In genomic region chr6:620950-621349, GRCh38 we compare ENCODE assay signal across 33 cellular contexts. TPM values are rescaled to one million over a fixed set of nuclear protein-coding genes. Genes with fewer than 3 reads are reported as not detected.
"Had no signal": no experiment of that assay in that cellular context is flagged by ENCODE, and none has a peak within 500 bp of the region (broad histone marks: within the 10 kb centered on the region; RNA-seq: fewer than 3 reads in every experiment).

No MANE protein-coding gene starts in this region.

- H3K27me3 ChIP-seq: ascending aorta, breast epithelium, cardiac muscle cell, dorsolateral prefrontal cortex, esophagus muscularis mucosa, foreskin keratinocyte, gastrocnemius medialis had no signal

- H3K27ac Mint-ChIP-seq: activated B cell treated with CpG ODN at 0.5 μM for 24 hours; activated CD4-positive, alpha-beta memory T cell treated with anti-CD3 and anti-CD28 coated beads, Interleukin-2, amount 10 ng/mL, durations not matched to agents 7 days and 5 days; activated naive CD4-positive, alpha-beta T cell treated with anti-CD3 and anti-CD28 coated beads, Interleukin-2, amount 50 U/mL, for 24 hours; activated naive CD8-positive, alpha-beta T cell treated with anti-CD3 and anti-CD28 coated beads, Interleukin-2, amount 10 ng/mL, durations not matched to agents 7 days and 5 days; activated T-cell treated with anti-CD3 and anti-CD28 coated beads, Interleukin-2, amount 50 U/mL, for 24 hours; activated T-cell treated with anti-CD3 and anti-CD28 coated beads, Interleukin-2, amount 50 U/mL, for 72 hours; activated T-helper 17 cell treated with anti-CD3 and anti-CD28 coated beads, Interleukin-2, amount 50 U/mL, for 72 hours; brain; dendritic cell treated with granulocyte-macrophage colony-stimulating factor and Interleukin-4, amounts not matched to agents 40 ng/mL and 50 ng/mL, for 4 days; T-helper 17 cell; T-helper 2 cell treated with Interferon-gamma antibody and Interleukin-4, amounts not matched to agents 5 μg/mL and 100 μg/mL, for 36 hours had no signal

- H3K9me3 ChIP-seq: ascending aorta, breast epithelium, esophagus muscularis mucosa, gastrocnemius medialis had no signal

- H3K27me3 Mint-ChIP-seq: activated B cell treated with CpG ODN at 0.5 μM for 24 hours; activated CD4-positive, alpha-beta memory T cell treated with anti-CD3 and anti-CD28 coated beads, Interleukin-2, amount 10 ng/mL, durations not matched to agents 7 days and 5 days; activated naive CD4-positive, alpha-beta T cell treated with anti-CD3 and anti-CD28 coated beads, Interleukin-2, amount 50 U/mL, for 24 hours; activated naive CD8-positive, alpha-beta T cell treated with anti-CD3 and anti-CD28 coated beads, Interleukin-2, amount 10 ng/mL, durations not matched to agents 7 days and 5 days; activated T-cell treated with anti-CD3 and anti-CD28 coated beads, Interleukin-2, amount 50 U/mL, for 24 hours; activated T-helper 17 cell treated with anti-CD3 and anti-CD28 coated beads, Interleukin-2, amount 50 U/mL, for 72 hours; dendritic cell treated with granulocyte-macrophage colony-stimulating factor and Interleukin-4, amounts not matched to agents 40 ng/mL and 50 ng/mL, for 4 days; T-helper 17 cell had no signal

- H3K4me3 Mint-ChIP-seq: activated B cell treated with CpG ODN at 0.5 μM for 24 hours; activated CD4-positive, alpha-beta memory T cell treated with anti-CD3 and anti-CD28 coated beads, Interleukin-2, amount 10 ng/mL, durations not matched to agents 7 days and 5 days; activated naive CD4-positive, alpha-beta T cell treated with anti-CD3 and anti-CD28 coated beads, Interleukin-2, amount 50 U/mL, for 24 hours; activated naive CD8-positive, alpha-beta T cell treated with anti-CD3 and anti-CD28 coated beads, Interleukin-2, amount 10 ng/mL, durations not matched to agents 7 days and 5 days; activated T-cell treated with anti-CD3 and anti-CD28 coated beads, Interleukin-2, amount 50 U/mL, for 24 hours; activated T-cell treated with anti-CD3 and anti-CD28 coated beads, Interleukin-2, amount 50 U/mL, for 72 hours; activated T-helper 17 cell treated with anti-CD3 and anti-CD28 coated beads, Interleukin-2, amount 50 U/mL, for 72 hours; brain; dendritic cell treated with granulocyte-macrophage colony-stimulating factor and Interleukin-4, amounts not matched to agents 40 ng/mL and 50 ng/mL, for 4 days; T-helper 17 cell; T-helper 2 cell treated with Interferon-gamma antibody and Interleukin-4, amounts not matched to agents 5 μg/mL and 100 μg/mL, for 36 hours had no signal

- H3K36me3 ChIP-seq: breast epithelium, cardiac muscle cell, gastrocnemius medialis had no signal

- ATAC-seq: activated CD4-positive, CD25-positive, alpha-beta regulatory T cell treated with anti-CD3 and anti-CD28 coated beads, Interleukin-2, amount 50 U/mL, for 24 hours; activated T-cell treated with anti-CD3 and anti-CD28 coated beads, Interleukin-2, amount 50 U/mL, for 72 hours; activated T-helper 17 cell treated with anti-CD3 and anti-CD28 coated beads, Interleukin-2, amount 50 U/mL, for 72 hours; foreskin keratinocyte; gastrocnemius medialis; T-helper 17 cell had no signal

- H3K4me1 ChIP-seq: ascending aorta, breast epithelium, foreskin keratinocyte had no signal

- H3K9me3 Mint-ChIP-seq: activated B cell treated with CpG ODN at 0.5 μM for 24 hours; activated CD4-positive, alpha-beta memory T cell treated with anti-CD3 and anti-CD28 coated beads, Interleukin-2, amount 10 ng/mL, durations not matched to agents 7 days and 5 days; activated naive CD4-positive, alpha-beta T cell treated with anti-CD3 and anti-CD28 coated beads, Interleukin-2, amount 50 U/mL, for 24 hours; activated naive CD8-positive, alpha-beta T cell treated with anti-CD3 and anti-CD28 coated beads, Interleukin-2, amount 10 ng/mL, durations not matched to agents 7 days and 5 days; activated T-cell treated with anti-CD3 and anti-CD28 coated beads, Interleukin-2, amount 50 U/mL, for 24 hours; activated T-cell treated with anti-CD3 and anti-CD28 coated beads, Interleukin-2, amount 50 U/mL, for 72 hours; activated T-helper 17 cell treated with anti-CD3 and anti-CD28 coated beads, Interleukin-2, amount 50 U/mL, for 72 hours; brain; dendritic cell treated with granulocyte-macrophage colony-stimulating factor and Interleukin-4, amounts not matched to agents 40 ng/mL and 50 ng/mL, for 4 days; T-helper 2 cell treated with Interferon-gamma antibody and Interleukin-4, amounts not matched to agents 5 μg/mL and 100 μg/mL, for 36 hours had no signal

- DNase-seq: activated B cell treated with CpG ODN at 0.5 μM for 24 hours; activated CD4-positive, alpha-beta memory T cell treated with anti-CD3 and anti-CD28 coated beads, Interleukin-2, amount 10 ng/mL, durations not matched to agents 7 days and 5 days; activated CD4-positive, alpha-beta T cell treated with anti-CD3 and anti-CD28 coated beads for 48 hours; activated CD8-positive, alpha-beta memory T cell treated with anti-CD3 and anti-CD28 coated beads, Interleukin-2, amount 50 U/mL, for 48 hours; activated effector memory CD4-positive, alpha-beta T cell treated with Interleukin-2 at 50 U/mL for 16 hours; activated gamma-delta T cell treated with Interleukin-2 at 50 U/mL for 16 hours; activated naive CD4-positive, alpha-beta T cell treated with Interleukin-2 at 50 U/mL for 16 hours; activated naive CD8-positive, alpha-beta T cell treated with anti-CD3 and anti-CD28 coated beads, Interleukin-2, amount 10 ng/mL, durations not matched to agents 7 days and 5 days; activated T-cell treated with anti-CD3 and anti-CD28 coated beads for 4 hours; activated T-cell treated with anti-CD3 and anti-CD28 coated beads, Interleukin-2, amount 50 U/mL, for 24 hours; activated T-cell treated with anti-CD3 and anti-CD28 coated beads, Interleukin-2, amount 50 U/mL, for 72 hours; central memory CD4-positive, alpha-beta T cell; dorsolateral prefrontal cortex; effector memory CD4-positive, alpha-beta T cell; erythroblast; foreskin keratinocyte; gastrocnemius medialis; glutamatergic neuron; T-helper 1 cell; T-helper 17 cell; T1000; WERI-Rb-1 had no signal

- H3K4me3 ChIP-seq: ascending aorta, breast epithelium, cardiac muscle cell, coronary artery, dorsolateral prefrontal cortex, esophagus muscularis mucosa, gastrocnemius medialis had no signal

- H3K4me1 Mint-ChIP-seq: activated B cell treated with CpG ODN at 0.5 μM for 24 hours; activated naive CD4-positive, alpha-beta T cell treated with anti-CD3 and anti-CD28 coated beads, Interleukin-2, amount 50 U/mL, for 24 hours; activated naive CD8-positive, alpha-beta T cell treated with anti-CD3 and anti-CD28 coated beads, Interleukin-2, amount 10 ng/mL, durations not matched to agents 7 days and 5 days had no signal

- H3K27ac ChIP-seq: ascending aorta, breast epithelium, cardiac muscle cell, coronary artery, dorsolateral prefrontal cortex, foreskin keratinocyte, gastrocnemius medialis, WERI-Rb-1 had no signal

RNA-seq across cellular contexts. Expression of gene HUS1B, which starts 36.0 kb away (rescaled TPM):
- total RNA-seq: ascending aorta had no signal
- polyA plus RNA-seq: cardiac muscle cell had no signal
